8 cellular contexts compared by ENCODE assay signal in genomic region chr2:20350753-20351554, GRCh38. TPM values are rescaled to one million over a fixed set of nuclear protein-coding genes. Genes with fewer than 3 reads are reported as not detected.
A peak's percentile ranks its signal among the peaks of the same experiment; 100 is the strongest.
DNase-seq lines count a peak whose midpoint lies in the region; ATAC-seq, FAIRE-seq and TF ChIP-seq lines count a peak whose summit lies in the region.

Gene PUM2 (minus strand): TSS chr2:20350844. CDS start chr2:20327360, 23,484 bp downstream.

- H3K79me2 ChIP-seq in HepG2 (ENCODE audit: insufficient read depth, low read length), result peaks cover 46% of the 10 kb centered on the region

- H3K9ac ChIP-seq in HepG2 (ENCODE audit: insufficient read depth, low read depth, low read length), result peak within 1 kb of the TSS; percentile 100

- no peak for FAIRE-seq in HepG2 (lab: Jason Lieb, UNC)

- no peaks in the 10 kb centered on the region for H3K27me3 Mint-ChIP-seq in CD4-positive, CD25-positive, alpha-beta regulatory T cell

- peak within 1 kb of the TSS; percentile 91 for H3K4me3 ChIP-seq in CD4-positive, CD25-positive, alpha-beta regulatory T cell (ENCODE audit: low read depth, low read length)
- H3K4me3 ChIP-seq in HepG2 (replicated peaks in 1 of 3; ENCODE audit: insufficient read depth in 1 of 3, low read depth in 2 of 3, low read length in 3 of 3), result peak within 1 kb of the TSS; percentile 96 to 98 (median 96)

- peak; percentile 93 to 98 (median 97) for DNase-seq in CD4-positive, CD25-positive, alpha-beta regulatory T cell
- peak; percentile 98 for DNase-seq in NCI-H82 (lab: John Stamatoyannopoulos, UW)
- DNase-seq in activated CD4-positive, alpha-beta T cell treated with anti-CD3 and anti-CD28 coated beads, Interleukin-2, amount 50 U/mL, for 48 hours, result peak; percentile 88 to 90
- peak; percentile 98 for DNase-seq in dermis blood vessel endothelial cell
- DNase-seq in HepG2 (ENCODE audit: low spot score), result peak; percentile 96
- DNase-seq in stimulated activated CD4-positive, alpha-beta T cell treated with anti-CD3 and anti-CD28 coated beads, Interleukin-2, amount 100 ng/mL, for 48 hours, result peak; percentile 86 to 88

- no peaks in the 10 kb centered on the region for H3K9me3 ChIP-seq in CD4-positive, CD25-positive, alpha-beta regulatory T cell (ENCODE audit: control insufficient read depth in 2 of 2, low read length in 2 of 2)
- H3K9me3 ChIP-seq in HepG2 (ENCODE audit: low read length), result no peaks in the 10 kb centered on the region

- H3K27ac ChIP-seq in CD4-positive, CD25-positive, alpha-beta regulatory T cell (ENCODE audit: insufficient read depth, low read length, poor library complexity, severe bottlenecking), result peak within 1 kb of the TSS; percentile 96
- H3K27ac ChIP-seq in HepG2 (ENCODE audit: extremely low read length, insufficient read depth, low read length), result peak within 1 kb of the TSS; percentile 98

- H3K27ac Mint-ChIP-seq in CD4-positive, CD25-positive, alpha-beta regulatory T cell, result peak within 1 kb of the TSS; percentile 81 to 97 (median 82)

- no peaks in the 10 kb centered on the region for H3K9me3 Mint-ChIP-seq in CD4-positive, CD25-positive, alpha-beta regulatory T cell

- H4K20me1 ChIP-seq in HepG2 (ENCODE audit: insufficient read depth, low read length), result peaks cover 42% of the 10 kb centered on the region

- peak; percentile 82 to 84 for ATAC-seq in CD4-positive, CD25-positive, alpha-beta regulatory T cell (ENCODE audit: low read depth in 2 of 2)
- ATAC-seq in GM19452 (IDR thresholded peaks at IDR 0.05; ENCODE audit: unreplicated experiment), result peak; percentile 86
- ATAC-seq in HG03575 (IDR thresholded peaks at IDR 0.05; ENCODE audit: extremely low read depth, insufficient number of reproducible peaks, low FRiP score, unreplicated experiment), result peak; percentile 54
- peak; percentile 87 for ATAC-seq in HepG2

- BruUV-seq in HepG2 (replicated peaks; lab: Mats Ljungman, UMichigan), result TSS peak; percentile 93

- intact Hi-C loops in HepG2 (cut with micrococcal nuclease; ENCODE audit: unreplicated experiment), result loop anchor here (1.0 kb wide), 1 partner anchor 25 kb away; no protein-coding TSS in a partner anchor

- peak within 1 kb of the TSS; percentile 74 for H2AFZ ChIP-seq in HepG2 (ENCODE audit: low read length)

- TF ChIP-seq EP300 in HepG2 (IDR thresholded peaks at IDR 0.05; ENCODE audit: low read depth in 2 of 2, low read length in 2 of 2), result peak in 1 of 2 experiments; percentile 54; a peak in 2 of 4 replicates
- peak; percentile 79 for TF ChIP-seq EP300 in HepG2 (CRISPR knock-in tag; IDR thresholded peaks at IDR 0.05; ENCODE audit: borderline replicate concordance)

- POLR2A ChIA-PET in HepG2 (lab: Yijun Ruan, JAX), result interaction anchor here (0.8 to 2.8 kb wide), 16 partner anchors 9 to 325 kb away, joined by 3 to 13 read pairs (median 4); partner anchors contain the start of genes HS1BP3, RHOB and SDC1

- CTCF ChIA-PET in HepG2 (lab: Yijun Ruan, JAX; ENCODE audit: low intra/inter-chr PET ratio, low total read pairs), result no interaction called here

- H3K36me3 Mint-ChIP-seq in CD4-positive, CD25-positive, alpha-beta regulatory T cell, result no peaks in the 10 kb centered on the region

- TF ChIP-seq POLR2A in HepG2 (IDR thresholded peaks at IDR 0.05; ENCODE audit: insufficient read depth in 1 of 2, low read depth in 2 of 2, low read length in 2 of 2), result peak; percentile 62 to 94; a peak in 3 of 4 replicates

- H3K4me2 ChIP-seq in HepG2 (ENCODE audit: low read depth, low read length), result peak within 1 kb of the TSS; percentile 99

- H3K4me1 Mint-ChIP-seq in CD4-positive, CD25-positive, alpha-beta regulatory T cell, result peaks cover 24 to 39% (median 32%) of the 10 kb centered on the region in 4 donors

- peak within 1 kb of the TSS in 3 of 4 donors; percentile 94 to 98 (median 96) for H3K4me3 Mint-ChIP-seq in CD4-positive, CD25-positive, alpha-beta regulatory T cell

- no peaks in the 10 kb centered on the region for H3K36me3 ChIP-seq in CD4-positive, CD25-positive, alpha-beta regulatory T cell (ENCODE audit: control insufficient read depth, insufficient read depth, low read length)
- H3K36me3 ChIP-seq in HepG2 (replicated peaks in 1 of 2; ENCODE audit: control insufficient read depth in 1 of 2, insufficient read depth in 2 of 2, low read length in 2 of 2), result peaks cover 0 to 2% of the 10 kb centered on the region in 2 experiments; a peak in 1 of 5 replicates

- no peak; the same call in 1 of the 2 replicates for TF ChIP-seq RAD21 in HepG2 (CRISPR knock-in tag; IDR thresholded peaks at IDR 0.05)

- in situ Hi-C loops in HepG2 (cut with HindIII; ENCODE audit: extremely low pct_ligation_motif_present, low pct_unique_long_range_greater_than_20kb), result no loop called here

- 0 out of 2 replicates have a peak, but pooled peaks have one; percentile 15 for TF ChIP-seq CTCF in HepG2 (CRISPR knock-in tag; IDR thresholded peaks at IDR 0.05)

- H3K27me3 ChIP-seq in CD4-positive, CD25-positive, alpha-beta regulatory T cell (ENCODE audit: control insufficient read depth, insufficient read depth, low read length), result no peaks in the 10 kb centered on the region
- H3K27me3 ChIP-seq in HepG2 (ENCODE audit: control insufficient read depth in 1 of 2, insufficient read depth in 2 of 2, low read length in 2 of 2), result no peaks in the 10 kb centered on the region; a peak in 1 of 5 replicates

- WGBS in HepG2 (ENCODE audit: low lambda C conversion rate), result under 1% methylated on average over 70 of the region's 70 CpGs

- H3K4me1 ChIP-seq in CD4-positive, CD25-positive, alpha-beta regulatory T cell (ENCODE audit: control insufficient read depth, insufficient read depth, low read length, poor library complexity, severe bottlenecking), result peaks cover 57% of the 10 kb centered on the region
- H3K4me1 ChIP-seq in HepG2 (ENCODE audit: insufficient read depth, low read length), result peaks cover 61% of the 10 kb centered on the region

TF ChIP-seq in HepG2, 621 proteins besides CTCF, POLR2A, EP300 and RAD21 (continues in another document):
- TF ChIP-seq CERS6 (CRISPR knock-in tag; IDR thresholded peaks at IDR 0.05) (peak; percentile 95), PCBP1 (IDR thresholded peaks at IDR 0.05; ENCODE audit: borderline replicate concordance, low read depth, low read length) (no peak), ZNF12 (CRISPR knock-in tag; IDR thresholded peaks at IDR 0.05) (0 out of 2 replicates have a peak, but pooled peaks have one; percentile 67), DMAP1 (CRISPR knock-in tag; IDR thresholded peaks at IDR 0.05) (peak; percentile 36; the same call in 1 of the 2 replicates), ZNF878 (CRISPR knock-in tag; IDR thresholded peaks at IDR 0.05) (peak; percentile 73), RCOR2 (CRISPR knock-in tag; IDR thresholded peaks at IDR 0.05) (peak; percentile 44; the same call in 1 of the 2 replicates), RBM22 (optimal IDR thresholded peaks at IDR 0.05; ENCODE audit: low read length) (no peak)

RNA-seq across cellular contexts. Expression of gene PUM2, which starts in this region (rescaled TPM):
- 131 TPM for total RNA-seq in CD4-positive, CD25-positive, alpha-beta regulatory T cell
- 10 to 100 TPM; 15.1 to 19.9 (median 18.9) TPM for polyA plus RNA-seq in CD4-positive, CD25-positive, alpha-beta regulatory T cell
- total RNA-seq in dermis blood vessel endothelial cell, result 48.0 and 81.2 TPM in 2 replicates
- total RNA-seq in HepG2 (2016; rRNA removed; fragmentation: Illumina TruSeq; extraction: Trizol), result 69.6 and 94.7 TPM in 2 replicates
- 268 and 314 TPM in 2 replicates for total RNA-seq in HepG2 (2016; cell fraction: cytosol; rRNA removed; fragmentation: Illumina TruSeq; extraction: Trizol; ENCODE audit: low read depth)
- 66.2 and 87.3 TPM in 2 replicates for total RNA-seq in HepG2 (2016; cell fraction: insoluble cytoplasmic fraction; rRNA removed; fragmentation: Illumina TruSeq; extraction: Trizol)
- 195 and 235 TPM in 2 replicates for total RNA-seq in HepG2 (2016; cell fraction: membrane; rRNA removed; fragmentation: Illumina TruSeq; extraction: Trizol)
- 86.0 and 93.6 TPM in 2 replicates for total RNA-seq in HepG2 (2016; cell fraction: nucleus; rRNA removed; fragmentation: Illumina TruSeq; extraction: Trizol)
- 61.8 and 69.8 TPM in 2 replicates for polyA plus RNA-seq in HepG2 (2011; rRNA removed)
- polyA plus RNA-seq in HepG2 (2011; cell fraction: cytosol; rRNA removed), result 41.5 and 48.4 TPM in 2 replicates
- 37.5 and 39.9 TPM in 2 replicates for polyA plus RNA-seq in HepG2 (2011; cell fraction: nucleus; rRNA removed)
- 57.8 and 68.4 TPM in 2 replicates for polyA plus RNA-seq in HepG2 (2012)
- 1.7 and 2.0 TPM in 2 replicates for polyA plus RNA-seq in HepG2 (2016; cell fraction: cytosol; fragmentation: Illumina TruSeq; extraction: Trizol; ENCODE audit: low read depth)
- polyA plus RNA-seq in HepG2 (2016; cell fraction: insoluble cytoplasmic fraction; fragmentation: Illumina TruSeq; extraction: Trizol; ENCODE audit: low read depth), result 65.5 and 73.0 TPM in 2 replicates
- polyA plus RNA-seq in HepG2 (2016; cell fraction: membrane; fragmentation: Illumina TruSeq; extraction: Trizol; ENCODE audit: low read depth), result 11.7 and 13.1 TPM in 2 replicates
- polyA plus RNA-seq in HepG2 (2016; cell fraction: nucleus; fragmentation: Illumina TruSeq; extraction: Trizol; ENCODE audit: insufficient read depth, low read depth), result 65.5 and 68.7 TPM in 2 replicates
- 209 and 286 TPM in 2 replicates for polyA minus RNA-seq in HepG2 (2011; rRNA and poly(A)+ RNA removed; ENCODE audit: low replicate concordance)
- polyA minus RNA-seq in HepG2 (2011; cell fraction: cytosol; rRNA and poly(A)+ RNA removed), result 125 and 141 TPM in 2 replicates
- polyA minus RNA-seq in HepG2 (2011; cell fraction: nucleus; rRNA and poly(A)+ RNA removed), result 209 and 212 TPM in 2 replicates

Comparison
In these comparisons a context has a peak if more than half of its experiments do, and no peak if none do; other contexts are left out.
1. Peak in every context shown above with its lines: DNase-seq, ATAC-seq, H3K4me3 ChIP-seq and H3K27ac ChIP-seq.